In genomic region chr10:101682172-101682825, GRCh38 we compare ENCODE assay signal across 11 cellular contexts. TPM values are rescaled to one million over a fixed set of nuclear protein-coding genes. Genes with fewer than 3 reads are reported as not detected.
DNase-seq lines count a peak whose midpoint lies in the region; FAIRE-seq and TF ChIP-seq lines count a peak whose summit lies in the region.
"Had no signal": no experiment of that assay in that cellular context is flagged by ENCODE, and none has a peak within 500 bp of the region (broad histone marks: within the 10 kb centered on the region; RNA-seq: fewer than 3 reads in every experiment).

No MANE protein-coding gene starts in this region.

- H3K79me2 ChIP-seq in KMS-11 (ENCODE audit: insufficient read depth, low read depth) (no peaks in the 10 kb centered on the region), endothelial cell of umbilical vein (ENCODE audit: control insufficient read depth, insufficient read depth, low read length) (no peaks in the 10 kb centered on the region)

- H4K20me1 ChIP-seq in KMS-11 (ENCODE audit: insufficient read depth) (no peaks in the 10 kb centered on the region), endothelial cell of umbilical vein (replicated peaks; ENCODE audit: control insufficient read depth, extremely low read depth, insufficient read depth, low read length) (no peaks in the 10 kb centered on the region)

- DNase-seq in AG08395 (ENCODE audit: low spot score) (peak; percentile 10), endothelial cell of umbilical vein (ENCODE audit: low read depth, low spot score) (peak; percentile 38), myocyte (ENCODE audit: low read depth) (peak; percentile 26), posterior cingulate gyrus (no peak), type B pancreatic cell (ENCODE audit: extremely low spot score, unreplicated experiment) (no peak), Caco-2 (no peak), NOMO-1 treated with DMSO at 0.1 percent for 48 hours (lab: John Stamatoyannopoulos, UW; ENCODE audit: unreplicated experiment) (no peak)
- DNase-seq: activated gamma-delta T cell, MG63, WERI-Rb-1 had no signal

- POLR2A ChIA-PET in endothelial cell of umbilical vein (lab: Charles Lee) = interaction anchor here (0.5 kb wide), 1 partner anchor 16 kb away, joined by 3 read pairs; no protein-coding TSS in a partner anchor
- POLR2A ChIA-PET in Caco-2 (lab: Charles Lee) = no interaction called here

- H3K9me3 Mint-ChIP-seq in type B pancreatic cell (peaks cover 6% of the 10 kb centered on the region), Caco-2 (ENCODE audit: unreplicated experiment) (peaks cover 2% of the 10 kb centered on the region)

- H3K4me2 ChIP-seq in KMS-11 = peak overlapping the region; percentile 16; the same call in 1 of the 2 replicates
- peak overlapping the region; percentile 70 for H3K4me2 ChIP-seq in endothelial cell of umbilical vein (ENCODE audit: insufficient read depth, low read length)

- FAIRE-seq in endothelial cell of umbilical vein (lab: Jason Lieb, UNC) = no peak

- intact Hi-C loops in endothelial cell of umbilical vein (cut with micrococcal nuclease) (no loop called here), posterior cingulate gyrus (cut with DNase I) (no loop called here), Caco-2 (cut with micrococcal nuclease; ENCODE audit: unreplicated experiment) (no loop called here)

- dilution Hi-C loops in endothelial cell of umbilical vein (cut with MboI; ENCODE audit: extremely low pct_ligation_motif_present, low sequenced_read_pairs) = no loop called here

- no peak overlapping the region for H3K4me3 Mint-ChIP-seq in type B pancreatic cell
- no peak overlapping the region for H3K4me3 Mint-ChIP-seq in Caco-2 (ENCODE audit: unreplicated experiment)

- no peaks in the 10 kb centered on the region for H3K9me1 ChIP-seq in endothelial cell of umbilical vein (replicated peaks; ENCODE audit: control insufficient read depth, extremely low read depth, insufficient read depth, low read length)

- no peaks in the 10 kb centered on the region for H3K27me3 Mint-ChIP-seq in type B pancreatic cell
- H3K27me3 Mint-ChIP-seq in Caco-2 (ENCODE audit: insufficient read depth, unreplicated experiment) = no peaks in the 10 kb centered on the region

- H3K27me3 ChIP-seq in KMS-11 (ENCODE audit: insufficient read depth, low read depth) (no peaks in the 10 kb centered on the region), endothelial cell of umbilical vein (ENCODE audit: control insufficient read depth in 2 of 2, insufficient read depth in 2 of 2, low read length in 2 of 2) (no peaks in the 10 kb centered on the region), Caco-2 (replicated peaks; ENCODE audit: control insufficient read depth, insufficient read depth, low read length) (no peaks in the 10 kb centered on the region)
- H3K27me3 ChIP-seq: MG63 had no signal

- no peaks in the 10 kb centered on the region for H3K36me3 ChIP-seq in KMS-11 (ENCODE audit: insufficient read depth)
- H3K36me3 ChIP-seq in endothelial cell of umbilical vein (ENCODE audit: control insufficient read depth in 2 of 2, extremely low read depth in 1 of 2, insufficient read depth in 2 of 2, low read length in 2 of 2) = no peaks in the 10 kb centered on the region
- H3K36me3 ChIP-seq in Caco-2 (ENCODE audit: control insufficient read depth, insufficient read depth, low read length) = no peaks in the 10 kb centered on the region
- H3K36me3 ChIP-seq: MG63, WERI-Rb-1 had no signal

- no peak for TF ChIP-seq POLR2A in endothelial cell of umbilical vein (IDR thresholded peaks at IDR 0.05; ENCODE audit: low read depth, low read length)

- H3K27ac ChIP-seq in KMS-11 = no peak overlapping the region
- no peak overlapping the region for H3K27ac ChIP-seq in endothelial cell of umbilical vein (ENCODE audit: insufficient read depth, low read depth, low read length)
- H3K27ac ChIP-seq: WERI-Rb-1 had no signal

- CTCF ChIA-PET in endothelial cell of umbilical vein (lab: Charles Lee) (interaction anchor here (1.3 kb wide), 1 partner anchor 79 kb away, joined by 3 read pairs; no protein-coding TSS in a partner anchor), Caco-2 (lab: Charles Lee) (no interaction called here)

- H3K36me3 Mint-ChIP-seq in type B pancreatic cell (peaks cover 11% of the 10 kb centered on the region), Caco-2 (ENCODE audit: insufficient read depth, unreplicated experiment) (no peaks in the 10 kb centered on the region)

- no peak overlapping the region for H2AFZ ChIP-seq in KMS-11 (ENCODE audit: low read depth)
- H2AFZ ChIP-seq in endothelial cell of umbilical vein (ENCODE audit: low read depth, low read length) = peak overlapping the region; percentile 18

- BruUV-seq in endothelial cell of umbilical vein (replicated peaks; lab: Mats Ljungman, UMichigan) (no TSS peak), Caco-2 (replicated peaks; lab: Mats Ljungman, UMichigan) (no TSS peak)

- H3K4me1 Mint-ChIP-seq in type B pancreatic cell (ENCODE audit: unreplicated experiment) (peaks cover 23% of the 10 kb centered on the region), Caco-2 (ENCODE audit: low read depth, unreplicated experiment) (no peaks in the 10 kb centered on the region)

- H3K27ac Mint-ChIP-seq in type B pancreatic cell (no peak overlapping the region), Caco-2 (ENCODE audit: unreplicated experiment) (no peak overlapping the region)

- no peak for TF ChIP-seq CTCF in KMS-11 (conservative IDR thresholded peaks at IDR 0.05; ENCODE audit: low read depth, low read length)
- no peak for TF ChIP-seq CTCF in endothelial cell of umbilical vein (IDR thresholded peaks at IDR 0.05; ENCODE audit: extremely low read depth in 1 of 2, insufficient read depth in 1 of 2, low read depth in 1 of 2, low read length in 2 of 2)
- no peak for TF ChIP-seq CTCF in type B pancreatic cell (conservative IDR thresholded peaks at IDR 0.05)
- TF ChIP-seq CTCF in Caco-2 (IDR thresholded peaks at IDR 0.05; ENCODE audit: insufficient read depth in 1 of 2, low read depth in 1 of 2, low read length in 1 of 2, severe bottlenecking in 1 of 2, unreplicated experiment in 1 of 2) = no peak

- H3K9me3 ChIP-seq in endothelial cell of umbilical vein (replicated peaks; ENCODE audit: control insufficient read depth, insufficient read depth, low read length) (no peaks in the 10 kb centered on the region), Caco-2 (no peaks in the 10 kb centered on the region)
- H3K9me3 ChIP-seq: MG63 had no signal

- H3K9ac ChIP-seq in KMS-11 (no peak overlapping the region), endothelial cell of umbilical vein (replicated peaks; ENCODE audit: extremely low read depth, insufficient read depth, low read length) (no peak overlapping the region)

- H3K4me1 ChIP-seq in KMS-11 (ENCODE audit: low read depth, poor library complexity, severe bottlenecking) = peaks cover 16% of the 10 kb centered on the region
- peaks cover 3% of the 10 kb centered on the region for H3K4me1 ChIP-seq in endothelial cell of umbilical vein (ENCODE audit: control insufficient read depth, extremely low read depth, insufficient read depth, low read length)
- no peaks in the 10 kb centered on the region for H3K4me1 ChIP-seq in Caco-2

- H3K4me3 ChIP-seq in KMS-11 (IDR thresholded peaks at IDR 0.05; ENCODE audit: insufficient read depth, low read depth, low read length) (no peak overlapping the region), endothelial cell of umbilical vein (replicated peaks in 1 of 3; ENCODE audit: insufficient read depth in 1 of 3, low read depth in 1 of 3, low read length in 3 of 3) (no peak overlapping the region), Caco-2 (ENCODE audit: low read depth, low read length) (no peak overlapping the region)
- H3K4me3 ChIP-seq: MG63 had no signal

TF ChIP-seq in endothelial cell of umbilical vein, 7 proteins besides CTCF, POLR2A, EP300 and RAD21:
- TF ChIP-seq MYC (IDR thresholded peaks at IDR 0.05; ENCODE audit: low read depth, low read length) (no peak), FOS (IDR thresholded peaks at IDR 0.05; ENCODE audit: borderline replicate concordance, insufficient read depth, low read length) (no peak), JUN (IDR thresholded peaks at IDR 0.05; ENCODE audit: borderline replicate concordance, insufficient read depth, insufficient read length, low read depth) (no peak), GATA2 (IDR thresholded peaks at IDR 0.05; ENCODE audit: insufficient read depth, insufficient read length, low read depth, low read length) (no peak), EZH2 (IDR thresholded peaks at IDR 0.05; ENCODE audit: borderline replicate concordance, low read depth, low read length, severe bottlenecking) (no peak), POLR2AphosphoS5 (IDR thresholded peaks at IDR 0.05; ENCODE audit: insufficient read depth, low read depth, low read length) (no peak)
- TF ChIP-seq, protein P1, sequence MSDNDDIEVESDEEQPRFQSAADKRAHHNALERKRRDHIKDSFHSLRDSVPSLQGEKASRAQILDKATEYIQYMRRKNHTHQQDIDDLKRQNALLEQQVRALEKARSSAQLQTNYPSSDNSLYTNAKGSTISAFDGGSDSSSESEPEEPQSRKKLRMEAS (IDR thresholded peaks at IDR 0.05; ENCODE audit: insufficient read depth, insufficient read length) = no peak

RNA-seq across cellular contexts. Expression of gene FBXW4, which starts 12.7 kb away (rescaled TPM):
- total RNA-seq in endothelial cell of umbilical vein (20.8 and 22.4 TPM in 2 replicates), myocyte (27.7 and 35.1 TPM in 2 replicates), type B pancreatic cell (ENCODE audit: low replicate concordance) (39.0 and 43.7 TPM in 2 replicates), Caco-2 (2022) (40.7 and 44.0 TPM in 2 replicates)
- 17.4 and 21.1 TPM in 2 replicates for polyA plus RNA-seq in endothelial cell of umbilical vein
- polyA plus RNA-seq in endothelial cell of umbilical vein (2011; cell fraction: cytosol; rRNA removed) = 17.4 and 20.0 TPM in 2 replicates
- polyA plus RNA-seq in endothelial cell of umbilical vein (2011; cell fraction: nucleus; rRNA removed) = 36.9 and 43.6 TPM in 2 replicates
- 13.8 and 13.9 TPM in 2 replicates for polyA plus RNA-seq in endothelial cell of umbilical vein (2012)
- 79.2 and 84.1 TPM in 2 replicates for polyA minus RNA-seq in endothelial cell of umbilical vein
- 23.5 TPM for polyA minus RNA-seq in endothelial cell of umbilical vein (2011; cell fraction: cytosol; rRNA and poly(A)+ RNA removed)
- polyA minus RNA-seq in endothelial cell of umbilical vein (2011; cell fraction: nucleus; rRNA and poly(A)+ RNA removed) = 30.3 and 34.4 TPM in 2 replicates
- polyA plus RNA-seq in myocyte (2012) = 60.3 TPM

Comparison
In these comparisons a context has a peak if more than half of its experiments do, and no peak if none do; other contexts are left out.
1. DNase-seq: peak in AG08395 (single experiment), endothelial cell of umbilical vein (single experiment) and myocyte (single experiment); none in posterior cingulate gyrus (0 of 10), type B pancreatic cell (single experiment), Caco-2 (0 of 2) and NOMO-1 treated with DMSO at 0.1 percent for 48 hours (single experiment).